9 cellular contexts compared by ENCODE assay signal in genomic region chr1:94783342-94784264, GRCh38. TPM values are rescaled to one million over a fixed set of nuclear protein-coding genes. Genes with fewer than 3 reads are reported as not detected.
A peak's percentile ranks its signal among the peaks of the same experiment; 100 is the strongest.
DNase-seq lines count a peak whose midpoint lies in the region; ATAC-seq and TF ChIP-seq lines count a peak whose summit lies in the region.
"Had no signal": no experiment of that assay in that cellular context is flagged by ENCODE, and none has a peak within 500 bp of the region (broad histone marks: within the 10 kb centered on the region; RNA-seq: fewer than 3 reads in every experiment).

No MANE protein-coding gene starts in this region.

- dilution Hi-C loops in mammary epithelial cell (cut with HindIII; ENCODE audit: low sequenced_read_pairs), result no loop called here

- CTCF ChIA-PET in mammary epithelial cell (lab: Charles Lee; ENCODE audit: low non-redundant PET), result no interaction called here

- no peaks in the 10 kb centered on the region for H3K27me3 ChIP-seq in mammary epithelial cell (ENCODE audit: insufficient read depth, low read length)
- H3K27me3 ChIP-seq in layer of hippocampus (ENCODE audit: control insufficient read depth, insufficient read depth, low read length), result no peaks in the 10 kb centered on the region

- no peaks in the 10 kb centered on the region for H4K20me1 ChIP-seq in mammary epithelial cell (ENCODE audit: insufficient read depth, low read length)

- ATAC-seq in HG03354 (IDR thresholded peaks at IDR 0.05; ENCODE audit: poor library complexity, severe bottlenecking, unreplicated experiment), result no peak

- H3K4me3 ChIP-seq in mammary epithelial cell (replicated peaks in 1 of 3; ENCODE audit: insufficient read depth in 1 of 3, low read depth in 2 of 3, low read length in 3 of 3), result no peak overlapping the region

- intact Hi-C loops in mammary epithelial cell (cut with micrococcal nuclease), result no loop called here

- H3K27ac ChIP-seq in mammary epithelial cell (ENCODE audit: insufficient read depth, low read depth, low read length) (no peak overlapping the region), layer of hippocampus (ENCODE audit: low read depth, low read length) (peak overlapping the region; percentile 59)

- peaks cover 8% of the 10 kb centered on the region for H3K4me1 ChIP-seq in mammary epithelial cell (ENCODE audit: insufficient read depth, low read length)

- 32% methylated on average over 7 of the region's 16 CpGs for WGBS in mammary epithelial cell (ENCODE audit: low coverage, missing lambda C conversion rate)

- in situ Hi-C loops in mammary epithelial cell (cut with MboI; ENCODE audit: low sequenced_read_pairs in 2 of 2), result no loop called here

- H3K79me2 ChIP-seq in mammary epithelial cell (ENCODE audit: insufficient read depth, low read length), result no peaks in the 10 kb centered on the region

- no peaks in the 10 kb centered on the region for H3K9me3 ChIP-seq in mammary epithelial cell (replicated peaks; ENCODE audit: insufficient read depth, low read length)

- BruUV-seq in mammary epithelial cell (replicated peaks; lab: Mats Ljungman, UMichigan), result no TSS peak

- peak overlapping the region; percentile 41 for H3K4me2 ChIP-seq in mammary epithelial cell (ENCODE audit: insufficient read depth, low read depth, low read length)

- peak; percentile 85 for DNase-seq in HT1080 (ENCODE audit: low read depth)
- peak; percentile 76 for DNase-seq in mammary epithelial cell
- peak; percentile 91 for DNase-seq in stromal cell of bone marrow (ENCODE audit: low read depth)
- no peak for DNase-seq in UCSD-AML1 (lab: John Stamatoyannopoulos, UW; ENCODE audit: unreplicated experiment)
- no peak for DNase-seq in activated CD4-positive, CD25-positive, alpha-beta regulatory T cell treated with anti-CD3 and anti-CD28 coated beads, Interleukin-2, amount 50 U/mL, for 72 hours
- no peak for DNase-seq in DMS79 (lab: John Stamatoyannopoulos, UW)
- DNase-seq: T-helper 9 cell had no signal

- H2AFZ ChIP-seq in mammary epithelial cell (ENCODE audit: low read depth, low read length), result peak overlapping the region; percentile 83

- no peak overlapping the region for H3K9ac ChIP-seq in mammary epithelial cell (ENCODE audit: insufficient read depth, low read length)

- no peak for TF ChIP-seq CTCF in mammary epithelial cell (conservative IDR thresholded peaks at IDR 0.05 in 1 of 2, IDR thresholded peaks at IDR 0.05 in 1 of 2; ENCODE audit: extremely low read depth in 1 of 2, insufficient read depth in 1 of 2, low read depth in 1 of 2, low read length in 2 of 2)

- no peaks in the 10 kb centered on the region for H3K36me3 ChIP-seq in mammary epithelial cell (ENCODE audit: insufficient read depth, low read length)

RNA-seq across cellular contexts. Expression of gene SLC44A3, which starts 36.6 kb away (rescaled TPM):
- 0.30 and 0.31 TPM in 2 replicates for total RNA-seq in HT1080 (2014; rRNA removed; shearing (Covaris generic))
- 0.19 and 0.62 TPM in 2 replicates for polyA plus RNA-seq in HT1080 (2015; cell fraction: cytosol; rRNA removed)
- polyA plus RNA-seq in HT1080 (2015; cell fraction: nucleus; rRNA removed), result 0.53 and 0.76 TPM in 2 replicates
- total RNA-seq in mammary epithelial cell, result 1 to 10 TPM; 5.8 to 6.4 TPM
- 3.6 TPM for polyA plus RNA-seq in mammary epithelial cell
- polyA minus RNA-seq in mammary epithelial cell, result 6.0 TPM

Comparison
In these comparisons a context has a peak if more than half of its experiments do, and no peak if none do; other contexts are left out.
1. DNase-seq: peak in HT1080 (single experiment), mammary epithelial cell (single experiment) and stromal cell of bone marrow (single experiment); none in UCSD-AML1 (single experiment), activated CD4-positive, CD25-positive, alpha-beta regulatory T cell treated with anti-CD3 and anti-CD28 coated beads, Interleukin-2, amount 50 U/mL, for 72 hours (single experiment) and DMS79 (single experiment).